In genomic region chr3:53114412-53115074, GRCh38 we compare ENCODE assay signal across 1 cellular context.
A peak's percentile ranks its signal among the peaks of the same experiment; 100 is the strongest.
TF ChIP-seq lines count a peak whose summit lies in the region.

No MANE protein-coding gene starts in this region.

TF ChIP-seq in K562, 482 proteins besides CTCF, POLR2A, EP300 and RAD21 (continued from another document and continues in another):
- TF ChIP-seq RERE (CRISPR knock-in tag; IDR thresholded peaks at IDR 0.05; ENCODE audit: borderline replicate concordance) (no peak), ZBTB34 (CRISPR knock-in tag; IDR thresholded peaks at IDR 0.05) (no peak), FOXA1 (IDR thresholded peaks at IDR 0.05; ENCODE audit: borderline replicate concordance) (no peak), UBTF (IDR thresholded peaks at IDR 0.05; ENCODE audit: borderline replicate concordance in 1 of 2, low read depth in 2 of 2, low read length in 2 of 2) (no peak), HSF4 (CRISPR knock-in tag; IDR thresholded peaks at IDR 0.05; ENCODE audit: borderline replicate concordance) (no peak), KDM1A (IDR thresholded peaks at IDR 0.05) (peak in 1 of 2 experiments; percentile 24; a peak in 1 of 4 replicates), ZNF830 (CRISPR knock-in tag; IDR thresholded peaks at IDR 0.05) (no peak), ZNF586 (CRISPR knock-in tag; conservative IDR thresholded peaks at IDR 0.05) (no peak), XRCC4 (IDR thresholded peaks at IDR 0.05; ENCODE audit: extremely low read depth, insufficient read depth, insufficient read length) (no peak), DEAF1 (CRISPR knock-in tag; IDR thresholded peaks at IDR 0.05) (no peak), ELK3 (CRISPR knock-in tag; IDR thresholded peaks at IDR 0.05) (no peak), PHTF2 (CRISPR knock-in tag; IDR thresholded peaks at IDR 0.05) (no peak), TOE1 (IDR thresholded peaks at IDR 0.05; ENCODE audit: borderline replicate concordance) (no peak), TOE1 (CRISPR knock-in tag; IDR thresholded peaks at IDR 0.05; ENCODE audit: borderline replicate concordance, low read depth) (no peak), AFF1 (IDR thresholded peaks at IDR 0.05; ENCODE audit: low read depth in 1 of 2, partially characterized antibody in 2 of 2) (no peak), TRIM28 (IDR thresholded peaks at IDR 0.05) (no peak), SOX6 (IDR thresholded peaks at IDR 0.05) (no peak), SP1 (CRISPR knock-in tag; IDR thresholded peaks at IDR 0.05) (no peak), MXI1 (IDR thresholded peaks at IDR 0.05; ENCODE audit: low read depth, low read length) (no peak), ZNF165 (CRISPR knock-in tag; IDR thresholded peaks at IDR 0.05; ENCODE audit: borderline replicate concordance) (no peak), U2AF2 (optimal IDR thresholded peaks at IDR 0.05; ENCODE audit: low read depth, low read length) (no peak), ZNF696 (CRISPR knock-in tag; conservative IDR thresholded peaks at IDR 0.05) (no peak), ARID4B (CRISPR knock-in tag; IDR thresholded peaks at IDR 0.05) (no peak), CREB1 (IDR thresholded peaks at IDR 0.05) (no peak), CREB1 (CRISPR knock-in tag; IDR thresholded peaks at IDR 0.05) (no peak), ZNF354B (CRISPR knock-in tag; IDR thresholded peaks at IDR 0.05) (no peak), TARDBP (IDR thresholded peaks at IDR 0.05) (no peak), RCOR1 (IDR thresholded peaks at IDR 0.05; ENCODE audit: borderline replicate concordance in 1 of 2, low read depth in 2 of 2, low read length in 2 of 2) (0 out of 4 replicates have a peak, but pooled peaks of 1 of the 2 experiments have one; percentile 36), STAT6 (CRISPR knock-in tag; IDR thresholded peaks at IDR 0.05) (no peak), SRSF3 (IDR thresholded peaks at IDR 0.05; ENCODE audit: insufficient read depth, low read length) (no peak), SMARCC2 (IDR thresholded peaks at IDR 0.05; ENCODE audit: low read depth) (no peak)
